23 cellular contexts compared by ENCODE assay signal in the genomic region with DNA sequence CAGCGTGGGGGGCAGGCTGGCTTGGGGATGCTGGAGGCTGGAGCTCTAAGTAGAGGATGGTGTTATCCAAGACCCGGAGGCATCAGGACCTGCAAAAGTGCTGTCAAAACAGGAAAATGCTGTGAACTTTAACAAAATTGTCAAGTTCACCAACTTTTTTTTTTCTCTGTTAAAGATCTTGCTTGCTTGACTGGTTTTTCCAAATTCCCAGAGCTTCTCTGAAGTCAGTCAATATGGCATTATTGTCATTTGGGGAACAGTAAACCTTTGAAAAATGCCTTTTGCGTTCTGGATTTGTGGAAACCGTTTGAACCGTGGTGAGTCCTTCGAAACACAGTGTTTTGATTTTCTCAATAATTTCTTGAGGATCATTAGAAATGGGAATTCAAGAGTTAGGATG.
"Had no signal": no experiment of that assay in that cellular context is flagged by ENCODE, and none has a peak within 500 bp of the region (broad histone marks: within the 10 kb centered on the region; RNA-seq: fewer than 3 reads in every experiment).

No MANE protein-coding gene starts in this region.

- H3K4me3 ChIP-seq: neural progenitor cell, ovary, psoas muscle, right lobe of liver, sigmoid colon, stomach, suprapubic skin, testis, tibial artery, transverse colon, upper lobe of left lung had no signal

- H3K9ac ChIP-seq: neural progenitor cell, parathyroid adenoma had no signal

- H3K36me3 ChIP-seq: neural progenitor cell, ovary, right lobe of liver, sigmoid colon, stomach, suprapubic skin, tibial artery, transverse colon, upper lobe of left lung had no signal

- DNase-seq: naive thymus-derived CD4-positive, alpha-beta T cell; natural killer cell; occipital lobe; ovary; psoas muscle; right cardiac atrium; right lobe of liver; sigmoid colon; small intestine; stimulated activated CD4-positive, alpha-beta T cell treated with anti-CD3 and anti-CD28 coated beads, Interleukin-15, amount 100 ng/mL, for 24 hours; stimulated activated CD4-positive, alpha-beta T cell treated with anti-CD3 and anti-CD28 coated beads, Interleukin-2, amount 100 ng/mL, for 24 hours; stimulated activated CD4-positive, alpha-beta T cell treated with anti-CD3 and anti-CD28 coated beads, Interleukin-2, amount 100 ng/mL, for 48 hours; stimulated activated CD4-positive, alpha-beta T cell treated with anti-CD3 and anti-CD28 coated beads, Interleukin-4, amount 100 ng/mL, for 24 hours; stimulated activated naive B cell treated with anti-CD40 and anti-IgM and Interleukin-4, amounts not matched to agents 10 μg/mL and 1 μg/mL and 100 μg/mL, for 72 hours; stimulated activated naive CD4-positive, alpha-beta T cell treated with Interleukin-2 at 50 U/mL for 16 hours; stomach; testis; tibial artery; transverse colon; upper lobe of left lung had no signal

- H3K9me3 ChIP-seq: ovary, psoas muscle, right lobe of liver, sigmoid colon, stomach, suprapubic skin, testis, tibial artery, transverse colon, upper lobe of left lung had no signal

- H3K79me2 ChIP-seq: parathyroid adenoma had no signal

- H3K4me2 ChIP-seq: neural progenitor cell had no signal

- H3K4me1 ChIP-seq: parathyroid adenoma, right lobe of liver, sigmoid colon, stomach, suprapubic skin, testis, transverse colon, upper lobe of left lung had no signal

- H3K27me3 ChIP-seq: ovary, right lobe of liver, testis had no signal

- H3K27ac ChIP-seq: neural progenitor cell, ovary, parathyroid adenoma, psoas muscle, right lobe of liver, sigmoid colon, stomach, suprapubic skin, testis, tibial artery, transverse colon, upper lobe of left lung had no signal

- H2AFZ ChIP-seq: neural progenitor cell, parathyroid adenoma had no signal
